Comparison of ENCODE assay signal across 1 cellular context in genomic region chr19:1104452-1105216, GRCh38.
TF ChIP-seq lines count a peak whose summit lies in the region.

No MANE protein-coding gene starts in this region.

TF ChIP-seq in K562, 482 proteins besides CTCF, POLR2A, EP300 and RAD21 (continued from another document and continues in another):
- TF ChIP-seq TRIM28 (IDR thresholded peaks at IDR 0.05) (no peak), LEF1 (IDR thresholded peaks at IDR 0.05) (no peak), ERF (CRISPR knock-in tag; IDR thresholded peaks at IDR 0.05) (no peak), MCM5 (IDR thresholded peaks at IDR 0.05; ENCODE audit: low read depth) (no peak), GABPB2 (CRISPR knock-in tag; conservative IDR thresholded peaks at IDR 0.05) (no peak), SMC3 (conservative IDR thresholded peaks at IDR 0.05; ENCODE audit: insufficient read depth, low read depth, low read length) (no peak), SMARCB1 (IDR thresholded peaks at IDR 0.05; ENCODE audit: insufficient read length, low read depth) (no peak), RBM14 (IDR thresholded peaks at IDR 0.05; ENCODE audit: borderline replicate concordance, insufficient read depth, low read depth, low read length) (no peak), ZNF449 (CRISPR knock-in tag; IDR thresholded peaks at IDR 0.05) (no peak), ETV6 (IDR thresholded peaks at IDR 0.05; ENCODE audit: borderline replicate concordance in 1 of 2, low read depth in 2 of 2, low read length in 1 of 2) (no peak), ETV6 (CRISPR knock-in tag; IDR thresholded peaks at IDR 0.05; ENCODE audit: borderline replicate concordance) (0 out of 2 replicates have a peak, but pooled peaks have one; percentile 8), PYGO2 (tag; IDR thresholded peaks at IDR 0.05) (no peak), BACH1 (tag; IDR thresholded peaks at IDR 0.05) (no peak), POLR2B (IDR thresholded peaks at IDR 0.05; ENCODE audit: low read depth, partially characterized antibody) (no peak), CC2D1A (IDR thresholded peaks at IDR 0.05) (no peak), SP1 (CRISPR knock-in tag; IDR thresholded peaks at IDR 0.05) (no peak), YY1 (IDR thresholded peaks at IDR 0.05; ENCODE audit: borderline replicate concordance in 1 of 3, control insufficient read depth in 1 of 3, extremely low read depth in 1 of 3, insufficient read depth in 3 of 3, insufficient read length in 1 of 3, insufficient replicate concordance in 2 of 3, low read depth in 1 of 3, low read length in 2 of 3) (no peak), EP400 (IDR thresholded peaks at IDR 0.05) (no peak), ATF3 (IDR thresholded peaks at IDR 0.05) (no peak), ATF3 (CRISPR knock-in tag; conservative IDR thresholded peaks at IDR 0.05) (no peak), NFATC3 (IDR thresholded peaks at IDR 0.05) (no peak), ZC3H8 (IDR thresholded peaks at IDR 0.05) (no peak), PATZ1 (CRISPR knock-in tag; IDR thresholded peaks at IDR 0.05; ENCODE audit: borderline replicate concordance) (no peak), EGR1 (conservative IDR thresholded peaks at IDR 0.05) (peak; percentile 82), FOXK2 (conservative IDR thresholded peaks at IDR 0.05 in 1 of 2, IDR thresholded peaks at IDR 0.05 in 1 of 2; ENCODE audit: low read depth in 2 of 2) (no peak), CCNT2 (IDR thresholded peaks at IDR 0.05; ENCODE audit: borderline replicate concordance, extremely low read depth, insufficient read length, low read depth, low read length) (peak; percentile 75), ZNF583 (CRISPR knock-in tag; IDR thresholded peaks at IDR 0.05) (no peak), ZNF347 (CRISPR knock-in tag; IDR thresholded peaks at IDR 0.05; ENCODE audit: low read depth) (no peak), UBTF (IDR thresholded peaks at IDR 0.05; ENCODE audit: borderline replicate concordance in 1 of 2, low read depth in 2 of 2, low read length in 2 of 2) (peak; percentile 66 to 76; a peak in 2 of 4 replicates), ZNF395 (CRISPR knock-in tag; IDR thresholded peaks at IDR 0.05) (0 out of 2 replicates have a peak, but pooled peaks have one; percentile 59), JUN (IDR thresholded peaks at IDR 0.05; ENCODE audit: borderline replicate concordance, low read depth, low read length) (0 out of 2 replicates have a peak, but pooled peaks have one; percentile 12), JUN (CRISPR knock-in tag; IDR thresholded peaks at IDR 0.05; ENCODE audit: borderline replicate concordance) (no peak), TGIF2 (CRISPR knock-in tag; IDR thresholded peaks at IDR 0.05) (no peak), MBD1 (CRISPR knock-in tag; IDR thresholded peaks at IDR 0.05) (no peak), RREB1 (CRISPR knock-in tag; IDR thresholded peaks at IDR 0.05) (no peak), E2F5 (CRISPR knock-in tag; IDR thresholded peaks at IDR 0.05) (no peak), ZNF23 (CRISPR knock-in tag; IDR thresholded peaks at IDR 0.05) (no peak), SAFB2 (IDR thresholded peaks at IDR 0.05; ENCODE audit: borderline replicate concordance, low read depth, low read length, severe bottlenecking) (no peak), ZNF644 (tag; IDR thresholded peaks at IDR 0.05; ENCODE audit: low read depth) (no peak), ZNF707 (CRISPR knock-in tag; conservative IDR thresholded peaks at IDR 0.05) (no peak), ZZZ3 (IDR thresholded peaks at IDR 0.05) (no peak), REST (CRISPR knock-in tag; IDR thresholded peaks at IDR 0.05; ENCODE audit: low read depth) (no peak), POLR2AphosphoS5 (IDR thresholded peaks at IDR 0.05; ENCODE audit: control insufficient read depth, insufficient read depth, low read depth, low read length) (no peak), NR1H2 (CRISPR knock-in tag; IDR thresholded peaks at IDR 0.05) (no peak)
